ENCODE assay signal across 18 cellular contexts in genomic region chr12:2344476-2344875, GRCh38.
"Had no signal": no experiment of that assay in that cellular context is flagged by ENCODE, and none has a peak within 500 bp of the region (broad histone marks: within the 10 kb centered on the region; RNA-seq: fewer than 3 reads in every experiment).

No MANE protein-coding gene starts in this region.

- H3K27ac Mint-ChIP-seq: activated B cell treated with CpG ODN at 0.5 μM for 24 hours; activated CD8-positive, alpha-beta T cell treated with anti-CD3 and anti-CD28 coated beads, Interleukin-2, amount 10 ng/mL, durations not matched to agents 7 days and 5 days; activated naive CD8-positive, alpha-beta T cell treated with anti-CD3 and anti-CD28 coated beads for 36 hours; dendritic cell treated with granulocyte-macrophage colony-stimulating factor and Interleukin-4, amounts not matched to agents 40 ng/mL and 50 ng/mL, for 4 days; immature natural killer cell; naive thymus-derived CD4-positive, alpha-beta T cell; stimulated activated naive CD8-positive, alpha-beta T cell treated with anti-CD3 and anti-CD28 coated beads, Interleukin-15, Interleukin-2, amounts not matched to agents 100 ng/mL and 50 ng/mL, for 24 hours had no signal

- H3K4me3 ChIP-seq: lower lobe of right lung, right atrium auricular region, smooth muscle cell, testis had no signal

- DNase-seq: activated B cell treated with CpG ODN at 0.5 μM for 24 hours; activated CD4-positive, alpha-beta T cell treated with anti-CD3 and anti-CD28 coated beads for 48 hours; activated CD8-positive, alpha-beta T cell treated with anti-CD3 and anti-CD28 coated beads, Interleukin-2, amount 10 ng/mL, durations not matched to agents 7 days and 5 days; activated gamma-delta T cell treated with Interleukin-2 at 50 U/mL for 16 hours; activated naive CD8-positive, alpha-beta T cell treated with anti-CD3 and anti-CD28 coated beads for 36 hours; cerebellar nuclear complex; effector memory CD4-positive, alpha-beta T cell; foreskin melanocyte; immature natural killer cell; left cardiac atrium; lower lobe of right lung; naive thymus-derived CD4-positive, alpha-beta T cell; T-helper 2 cell; testis had no signal

- H3K4me1 Mint-ChIP-seq: activated B cell treated with CpG ODN at 0.5 μM for 24 hours; activated naive CD8-positive, alpha-beta T cell treated with anti-CD3 and anti-CD28 coated beads for 36 hours; immature natural killer cell had no signal

- H3K9me3 ChIP-seq: lower lobe of right lung, right atrium auricular region, testis had no signal

- H3K27me3 ChIP-seq: right atrium auricular region, testis had no signal

- H3K36me3 Mint-ChIP-seq: activated naive CD8-positive, alpha-beta T cell treated with anti-CD3 and anti-CD28 coated beads for 36 hours; immature natural killer cell; naive thymus-derived CD4-positive, alpha-beta T cell had no signal

- H3K27me3 Mint-ChIP-seq: activated B cell treated with CpG ODN at 0.5 μM for 24 hours; activated naive CD8-positive, alpha-beta T cell treated with anti-CD3 and anti-CD28 coated beads for 36 hours; stimulated activated naive CD8-positive, alpha-beta T cell treated with anti-CD3 and anti-CD28 coated beads, Interleukin-15, Interleukin-2, amounts not matched to agents 100 ng/mL and 50 ng/mL, for 24 hours had no signal

- H3K4me3 Mint-ChIP-seq: activated B cell treated with CpG ODN at 0.5 μM for 24 hours; activated CD8-positive, alpha-beta T cell treated with anti-CD3 and anti-CD28 coated beads, Interleukin-2, amount 10 ng/mL, durations not matched to agents 7 days and 5 days; activated naive CD8-positive, alpha-beta T cell treated with anti-CD3 and anti-CD28 coated beads for 36 hours; dendritic cell treated with granulocyte-macrophage colony-stimulating factor and Interleukin-4, amounts not matched to agents 40 ng/mL and 50 ng/mL, for 4 days; immature natural killer cell; naive thymus-derived CD4-positive, alpha-beta T cell; stimulated activated naive CD8-positive, alpha-beta T cell treated with anti-CD3 and anti-CD28 coated beads, Interleukin-15, Interleukin-2, amounts not matched to agents 100 ng/mL and 50 ng/mL, for 24 hours had no signal

- H3K36me3 ChIP-seq: lower lobe of right lung, right atrium auricular region had no signal

- ATAC-seq: activated CD8-positive, alpha-beta T cell treated with anti-CD3 and anti-CD28 coated beads, Interleukin-2, amount 10 ng/mL, durations not matched to agents 7 days and 5 days had no signal

- H3K27ac ChIP-seq: lower lobe of right lung, right atrium auricular region, testis had no signal

- H3K9me3 Mint-ChIP-seq: activated B cell treated with CpG ODN at 0.5 μM for 24 hours; activated naive CD8-positive, alpha-beta T cell treated with anti-CD3 and anti-CD28 coated beads for 36 hours; dendritic cell treated with granulocyte-macrophage colony-stimulating factor and Interleukin-4, amounts not matched to agents 40 ng/mL and 50 ng/mL, for 4 days; immature natural killer cell; stimulated activated naive CD8-positive, alpha-beta T cell treated with anti-CD3 and anti-CD28 coated beads, Interleukin-15, Interleukin-2, amounts not matched to agents 100 ng/mL and 50 ng/mL, for 24 hours had no signal
